ENCODE assay signal across 8 cellular contexts in the genomic region with DNA sequence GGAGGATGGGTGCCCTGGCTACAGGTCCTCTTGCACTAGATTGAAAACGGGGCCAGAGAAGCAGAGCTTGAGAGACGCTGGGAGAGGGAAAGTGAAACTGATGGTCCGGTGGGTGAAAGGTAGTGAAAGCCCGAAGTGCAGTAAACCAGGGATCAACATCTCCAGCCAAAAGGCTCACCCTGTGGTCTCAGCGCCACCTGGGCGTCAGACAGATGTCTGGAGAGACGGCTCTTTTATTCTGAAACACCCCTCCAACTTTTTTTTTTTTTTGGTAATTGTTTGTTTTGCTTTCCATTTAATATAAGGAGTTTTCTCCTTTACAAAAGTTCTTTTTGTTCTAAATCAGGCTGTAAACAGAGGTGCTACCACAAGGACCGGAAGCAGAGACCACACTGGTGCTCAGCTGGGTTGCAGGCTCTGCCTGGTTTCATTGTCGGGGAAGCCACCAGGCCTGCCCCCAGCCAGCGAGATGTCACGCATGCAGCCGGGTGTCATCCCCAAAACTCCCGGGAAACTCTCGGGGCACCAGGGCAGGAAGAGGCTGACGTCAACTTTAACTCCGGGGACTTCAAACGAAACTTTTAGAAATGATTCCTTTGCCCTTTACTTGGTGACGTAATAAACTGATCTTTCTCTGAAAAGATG. TPM values are rescaled to one million over a fixed set of nuclear protein-coding genes. Genes with fewer than 3 reads are reported as not detected.
DNase-seq lines count a peak whose midpoint lies in the region; ATAC-seq and TF ChIP-seq lines count a peak whose summit lies in the region.

No MANE protein-coding gene starts in this region.

- H3K27ac ChIP-seq in lung (ENCODE audit: low read depth in 1 of 2, low read length in 1 of 2): peak overlapping the region in 1 of 2 donors; percentile 84

- peak; percentile 40 for TF ChIP-seq CTCF in GM20000 (IDR thresholded peaks at IDR 0.05; ENCODE audit: extremely low read depth, missing control alignments)
- no peak for TF ChIP-seq CTCF in WTC11 (IDR thresholded peaks at IDR 0.05)
- peak; percentile 18 for TF ChIP-seq CTCF in cardiac fibroblast (IDR thresholded peaks at IDR 0.05; ENCODE audit: low read depth, low read length)
- no peak for TF ChIP-seq CTCF in lung (IDR thresholded peaks at IDR 0.05; ENCODE audit: control extremely low read depth, extremely low read depth)

- H3K4me1 Mint-ChIP-seq in WTC11: peaks cover 7% of the 10 kb centered on the region

- H3K36me3 Mint-ChIP-seq in WTC11: no peaks in the 10 kb centered on the region

- no peaks in the 10 kb centered on the region for H3K27me3 ChIP-seq in lung (ENCODE audit: control insufficient read depth, insufficient read depth)

- no peak overlapping the region for H3K4me3 Mint-ChIP-seq in WTC11

- H3K9me3 ChIP-seq in lung (ENCODE audit: control insufficient read depth in 2 of 2, insufficient read depth in 1 of 2, low read length in 1 of 2): no peaks in the 10 kb centered on the region

- no peaks in the 10 kb centered on the region for H3K9me3 Mint-ChIP-seq in WTC11

- CTCF ChIA-PET in WTC11 (lab: Charles Lee): no interaction called here

- POLR2A ChIA-PET in WTC11 (lab: Charles Lee): interaction anchor here (0.6 kb wide), 1 partner anchor 73 kb away, joined by 3 read pairs; a partner anchor contains a TSS

- DNase-seq in DMS53 (lab: John Stamatoyannopoulos, UW): peak; percentile 85
- peak; percentile 75 for DNase-seq in GM20000 (ENCODE audit: low spot score)
- DNase-seq in HK-2 (ENCODE audit: unreplicated experiment): peak; percentile 14
- no peak for DNase-seq in WTC11 (ENCODE audit: low spot score)
- DNase-seq in cardiac fibroblast (ENCODE audit: low read depth in 2 of 2): peak; percentile 52 to 68
- peak; percentile 54 for DNase-seq in lung (ENCODE audit: low spot score)
- peak; percentile 81 to 89 for DNase-seq in stimulated activated CD8-positive, alpha-beta memory T cell treated with anti-CD3 and anti-CD28 coated beads, Interleukin-4, amount 100 ng/mL, for 4 hours (ENCODE audit: low read depth in 2 of 2, low spot score in 1 of 2)
- no peak for DNase-seq in SKM-1 treated with dmso at 0.1 percent for 144 hours (lab: John Stamatoyannopoulos, UW; ENCODE audit: unreplicated experiment)

- H3K27ac Mint-ChIP-seq in WTC11: peak overlapping the region; percentile 82; the same call in 1 of the 2 replicates

- peak; percentile 60; the same call in 1 of the 2 replicates for ATAC-seq in WTC11
- ATAC-seq in lung (ENCODE audit: insufficient read depth, low FRiP score): peak; percentile 63

- no peaks in the 10 kb centered on the region for H3K27me3 Mint-ChIP-seq in WTC11 (ENCODE audit: low read depth)

- WGBS in lung, 2 donors: 7 to 9% methylated on average over 18 of the region's 18 CpGs

- H3K4me3 ChIP-seq in cardiac fibroblast (replicated peaks in 1 of 2; ENCODE audit: low read depth in 2 of 2, low read length in 2 of 2): peak overlapping the region; percentile 19 to 42
- no peak overlapping the region for H3K4me3 ChIP-seq in lung

- H3K36me3 ChIP-seq in lung (ENCODE audit: control insufficient read depth in 2 of 2, insufficient read depth in 2 of 2, low read length in 2 of 2): no peaks in the 10 kb centered on the region

- peaks cover 0 to 5% of the 10 kb centered on the region in 2 donors for H3K4me1 ChIP-seq in lung (ENCODE audit: control insufficient read depth in 2 of 2, insufficient read depth in 2 of 2, low read length in 2 of 2)

TF ChIP-seq in WTC11, 78 proteins besides CTCF, POLR2A, EP300 and RAD21:
- TF ChIP-seq NR1H2 (CRISPR knock-in tag; IDR thresholded peaks at IDR 0.05) (no peak), OVOL2 (CRISPR knock-in tag; IDR thresholded peaks at IDR 0.05; ENCODE audit: borderline replicate concordance) (no peak), SMAD4 (CRISPR knock-in tag; IDR thresholded peaks at IDR 0.05) (no peak), CBFB (CRISPR knock-in tag; IDR thresholded peaks at IDR 0.05; ENCODE audit: low read depth) (no peak), NR2C2 (CRISPR knock-in tag; IDR thresholded peaks at IDR 0.05) (no peak), MXD4 (CRISPR knock-in tag; IDR thresholded peaks at IDR 0.05; ENCODE audit: borderline replicate concordance) (no peak), ZNF263 (CRISPR knock-in tag; IDR thresholded peaks at IDR 0.05; ENCODE audit: low read depth) (no peak), ZNF219 (CRISPR knock-in tag; IDR thresholded peaks at IDR 0.05; ENCODE audit: borderline replicate concordance) (no peak), GABPB1 (CRISPR knock-in tag; IDR thresholded peaks at IDR 0.05) (no peak), ZNF671 (CRISPR knock-in tag; IDR thresholded peaks at IDR 0.05) (no peak)
- TF ChIP-seq, protein P1, sequence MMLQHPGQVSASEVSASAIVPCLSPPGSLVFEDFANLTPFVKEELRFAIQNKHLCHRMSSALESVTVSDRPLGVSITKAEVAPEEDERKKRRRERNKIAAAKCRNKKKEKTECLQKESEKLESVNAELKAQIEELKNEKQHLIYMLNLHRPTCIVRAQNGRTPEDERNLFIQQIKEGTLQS (CRISPR knock-in tag; conservative IDR thresholded peaks at IDR 0.05): no peak
- TF ChIP-seq, protein P2, sequence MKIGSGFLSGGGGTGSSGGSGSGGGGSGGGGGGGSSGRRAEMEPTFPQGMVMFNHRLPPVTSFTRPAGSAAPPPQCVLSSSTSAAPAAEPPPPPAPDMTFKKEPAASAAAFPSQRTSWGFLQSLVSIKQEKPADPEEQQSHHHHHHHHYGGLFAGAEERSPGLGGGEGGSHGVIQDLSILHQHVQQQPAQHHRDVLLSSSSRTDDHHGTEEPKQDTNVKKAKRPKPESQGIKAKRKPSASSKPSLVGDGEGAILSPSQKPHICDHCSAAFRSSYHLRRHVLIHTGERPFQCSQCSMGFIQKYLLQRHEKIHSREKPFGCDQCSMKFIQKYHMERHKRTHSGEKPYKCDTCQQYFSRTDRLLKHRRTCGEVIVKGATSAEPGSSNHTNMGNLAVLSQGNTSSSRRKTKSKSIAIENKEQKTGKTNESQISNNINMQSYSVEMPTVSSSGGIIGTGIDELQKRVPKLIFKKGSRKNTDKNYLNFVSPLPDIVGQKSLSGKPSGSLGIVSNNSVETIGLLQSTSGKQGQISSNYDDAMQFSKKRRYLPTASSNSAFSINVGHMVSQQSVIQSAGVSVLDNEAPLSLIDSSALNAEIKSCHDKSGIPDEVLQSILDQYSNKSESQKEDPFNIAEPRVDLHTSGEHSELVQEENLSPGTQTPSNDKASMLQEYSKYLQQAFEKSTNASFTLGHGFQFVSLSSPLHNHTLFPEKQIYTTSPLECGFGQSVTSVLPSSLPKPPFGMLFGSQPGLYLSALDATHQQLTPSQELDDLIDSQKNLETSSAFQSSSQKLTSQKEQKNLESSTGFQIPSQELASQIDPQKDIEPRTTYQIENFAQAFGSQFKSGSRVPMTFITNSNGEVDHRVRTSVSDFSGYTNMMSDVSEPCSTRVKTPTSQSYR (CRISPR knock-in tag; IDR thresholded peaks at IDR 0.05): no peak
- TF ChIP-seq, protein P3, sequence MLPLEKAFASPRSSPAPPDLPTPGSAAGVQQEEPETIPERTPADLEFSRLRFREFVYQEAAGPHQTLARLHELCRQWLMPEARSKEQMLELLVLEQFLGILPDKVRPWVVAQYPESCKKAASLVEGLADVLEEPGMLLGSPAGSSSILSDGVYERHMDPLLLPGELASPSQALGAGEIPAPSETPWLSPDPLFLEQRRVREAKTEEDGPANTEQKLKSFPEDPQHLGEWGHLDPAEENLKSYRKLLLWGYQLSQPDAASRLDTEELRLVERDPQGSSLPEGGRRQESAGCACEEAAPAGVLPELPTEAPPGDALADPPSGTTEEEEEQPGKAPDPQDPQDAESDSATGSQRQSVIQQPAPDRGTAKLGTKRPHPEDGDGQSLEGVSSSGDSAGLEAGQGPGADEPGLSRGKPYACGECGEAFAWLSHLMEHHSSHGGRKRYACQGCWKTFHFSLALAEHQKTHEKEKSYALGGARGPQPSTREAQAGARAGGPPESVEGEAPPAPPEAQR (CRISPR knock-in tag; IDR thresholded peaks at IDR 0.05): no peak
- TF ChIP-seq, protein P4, sequence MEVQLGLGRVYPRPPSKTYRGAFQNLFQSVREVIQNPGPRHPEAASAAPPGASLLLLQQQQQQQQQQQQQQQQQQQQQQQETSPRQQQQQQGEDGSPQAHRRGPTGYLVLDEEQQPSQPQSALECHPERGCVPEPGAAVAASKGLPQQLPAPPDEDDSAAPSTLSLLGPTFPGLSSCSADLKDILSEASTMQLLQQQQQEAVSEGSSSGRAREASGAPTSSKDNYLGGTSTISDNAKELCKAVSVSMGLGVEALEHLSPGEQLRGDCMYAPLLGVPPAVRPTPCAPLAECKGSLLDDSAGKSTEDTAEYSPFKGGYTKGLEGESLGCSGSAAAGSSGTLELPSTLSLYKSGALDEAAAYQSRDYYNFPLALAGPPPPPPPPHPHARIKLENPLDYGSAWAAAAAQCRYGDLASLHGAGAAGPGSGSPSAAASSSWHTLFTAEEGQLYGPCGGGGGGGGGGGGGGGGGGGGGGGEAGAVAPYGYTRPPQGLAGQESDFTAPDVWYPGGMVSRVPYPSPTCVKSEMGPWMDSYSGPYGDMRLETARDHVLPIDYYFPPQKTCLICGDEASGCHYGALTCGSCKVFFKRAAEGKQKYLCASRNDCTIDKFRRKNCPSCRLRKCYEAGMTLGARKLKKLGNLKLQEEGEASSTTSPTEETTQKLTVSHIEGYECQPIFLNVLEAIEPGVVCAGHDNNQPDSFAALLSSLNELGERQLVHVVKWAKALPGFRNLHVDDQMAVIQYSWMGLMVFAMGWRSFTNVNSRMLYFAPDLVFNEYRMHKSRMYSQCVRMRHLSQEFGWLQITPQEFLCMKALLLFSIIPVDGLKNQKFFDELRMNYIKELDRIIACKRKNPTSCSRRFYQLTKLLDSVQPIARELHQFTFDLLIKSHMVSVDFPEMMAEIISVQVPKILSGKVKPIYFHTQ (CRISPR knock-in tag; IDR thresholded peaks at IDR 0.05): no peak

RNA-seq across cellular contexts. Expression of a gene that starts 11.2 kb away (rescaled TPM):
- 0.31 to 0.41 TPM (median 0.32 TPM) in 3 replicates for total RNA-seq in WTC11 (2021)
- total RNA-seq in lung: 1 to 10 TPM; 1.2 to 5.7 TPM
- polyA plus RNA-seq in lung: 10 to 100 TPM in 1 of 2 donors, under 1 TPM in 1; 0.24 to 10.3 TPM

RNA-seq across cellular contexts. Expression of a gene that starts 37.9 kb away (rescaled TPM):
- 117 to 160 TPM (median 118 TPM) in 3 replicates for total RNA-seq in WTC11 (2021)
- 100 to 1,000 TPM in 1 of 2 donors, 10 to 100 TPM in 1; 84.5 to 103 TPM for total RNA-seq in lung
- polyA plus RNA-seq in lung: 10 to 100 TPM; 65.5 to 76.7 TPM

Comparison
In these comparisons a context has a peak if more than half of its experiments do, and no peak if none do; other contexts are left out.
1. DNase-seq: peak in DMS53 (single experiment), GM20000 (single experiment), HK-2 (single experiment), cardiac fibroblast (2 of 2), lung (single experiment) and stimulated activated CD8-positive, alpha-beta memory T cell treated with anti-CD3 and anti-CD28 coated beads, Interleukin-4, amount 100 ng/mL, for 4 hours (2 of 2); none in WTC11 (single experiment) and SKM-1 treated with dmso at 0.1 percent for 144 hours (single experiment).
2. CTCF ChIP-seq: peak in GM20000 (single experiment) and cardiac fibroblast (single experiment); none in WTC11 (single experiment) and lung (single experiment).